In genomic region chr4:95165926-95166524, GRCh38 we compare ENCODE assay signal across 8 cellular contexts.
DNase-seq lines count a peak whose midpoint lies in the region; ATAC-seq and TF ChIP-seq lines count a peak whose summit lies in the region.

No MANE protein-coding gene starts in this region.

- intact Hi-C loops in lower lobe of right lung (cut with DNase I) = no loop called here

- POLR2A ChIA-PET in AG04449 (lab: Yijun Ruan, JAX) (no interaction called here), GM10248 (lab: Yijun Ruan, JAX) (no interaction called here), RWPE1 (lab: Yijun Ruan, JAX; ENCODE audit: low non-redundant PET) (no interaction called here)

- DNase-seq in AG04449 (ENCODE audit: low read depth, low spot score) (peak; percentile 26), GM10248 (ENCODE audit: extremely low spot score) (peak; percentile 35), HAP-1 (ENCODE audit: low spot score in 2 of 2) (peak; percentile 57 to 76), RWPE1 (ENCODE audit: low spot score) (peak; percentile 48), dedifferentiated amniotic fluid mesenchymal stem cell (ENCODE audit: extremely low spot score) (peak; percentile 85), lower lobe of right lung (no peak)
- no peak for DNase-seq in stimulated activated CD8-positive, alpha-beta memory T cell treated with anti-CD3 and anti-CD28 coated beads, Interleukin-4, amount 100 ng/mL, for 48 hours

- H3K27me3 ChIP-seq in HAP-1 (ENCODE audit: low read depth) = no peaks in the 10 kb centered on the region
- H3K27me3 ChIP-seq in lower lobe of right lung (ENCODE audit: low read depth) = no peaks in the 10 kb centered on the region

- no peaks in the 10 kb centered on the region for H3K9me3 ChIP-seq in HAP-1
- no peaks in the 10 kb centered on the region for H3K9me3 ChIP-seq in lower lobe of right lung

- TF ChIP-seq CTCF in AG04449 (IDR thresholded peaks at IDR 0.05; ENCODE audit: insufficient read depth, low read length, missing control alignments) (peak; percentile 49), GM10248 (IDR thresholded peaks at IDR 0.05; ENCODE audit: control extremely low read depth, extremely low read depth, low read depth, missing control alignments) (peak; percentile 70), LNCAP (IDR thresholded peaks at IDR 0.05) (peak; percentile 66), RWPE1 (conservative IDR thresholded peaks at IDR 0.05; ENCODE audit: low read depth) (peak; percentile 62), lower lobe of right lung (IDR thresholded peaks at IDR 0.05) (peak; percentile 67)

- no peaks in the 10 kb centered on the region for H3K36me3 ChIP-seq in HAP-1 (replicated peaks)
- H3K36me3 ChIP-seq in lower lobe of right lung = no peaks in the 10 kb centered on the region

- peak; percentile 66 to 84 for ATAC-seq in lower lobe of right lung

- no peaks in the 10 kb centered on the region for H3K4me1 ChIP-seq in HAP-1
- no peaks in the 10 kb centered on the region for H3K4me1 ChIP-seq in lower lobe of right lung

- H3K27ac ChIP-seq in RWPE1 = no peak overlapping the region
- H3K27ac ChIP-seq in lower lobe of right lung = no peak overlapping the region

- H3K4me3 ChIP-seq in AG04449 (ENCODE audit: low read depth, low read length) (no peak overlapping the region), HAP-1 (no peak overlapping the region), lower lobe of right lung (no peak overlapping the region)

- CTCF ChIA-PET in AG04449 (lab: Yijun Ruan, JAX) = interaction anchor here (0.6 to 3.8 kb wide), 10 partner anchors 10 to 39 kb away, joined by 3 to 28 read pairs (median 3); no protein-coding TSS in a partner anchor
- CTCF ChIA-PET in GM10248 (lab: Yijun Ruan, JAX) = interaction anchor here (0.8 to 2.3 kb wide), 8 partner anchors 11 to 1187 kb away, joined by 3 to 12 read pairs (median 4); no protein-coding TSS in a partner anchor
- CTCF ChIA-PET in RWPE1 (lab: Yijun Ruan, JAX) = interaction anchor here (0.6 kb wide), 1 partner anchor 19 kb away, joined by 3 read pairs; no protein-coding TSS in a partner anchor

- in situ Hi-C loops in HAP-1 (cut with MboI; ENCODE audit: low sequenced_read_pairs) = loop anchor here (25.0 kb wide), 1 partner anchor 471 kb away; no protein-coding TSS in a partner anchor

Comparison
In these comparisons a context has a peak if more than half of its experiments do, and no peak if none do; other contexts are left out.
1. DNase-seq: peak in AG04449 (single experiment), GM10248 (single experiment), HAP-1 (2 of 2), RWPE1 (single experiment) and dedifferentiated amniotic fluid mesenchymal stem cell (single experiment); none in lower lobe of right lung (single experiment) and stimulated activated CD8-positive, alpha-beta memory T cell treated with anti-CD3 and anti-CD28 coated beads, Interleukin-4, amount 100 ng/mL, for 48 hours (single experiment).
2. Peak in every context shown above with its lines, with median percentiles within 50 percentile points of each other: CTCF ChIP-seq.